17 cellular contexts compared by ENCODE assay signal in the genomic region with DNA sequence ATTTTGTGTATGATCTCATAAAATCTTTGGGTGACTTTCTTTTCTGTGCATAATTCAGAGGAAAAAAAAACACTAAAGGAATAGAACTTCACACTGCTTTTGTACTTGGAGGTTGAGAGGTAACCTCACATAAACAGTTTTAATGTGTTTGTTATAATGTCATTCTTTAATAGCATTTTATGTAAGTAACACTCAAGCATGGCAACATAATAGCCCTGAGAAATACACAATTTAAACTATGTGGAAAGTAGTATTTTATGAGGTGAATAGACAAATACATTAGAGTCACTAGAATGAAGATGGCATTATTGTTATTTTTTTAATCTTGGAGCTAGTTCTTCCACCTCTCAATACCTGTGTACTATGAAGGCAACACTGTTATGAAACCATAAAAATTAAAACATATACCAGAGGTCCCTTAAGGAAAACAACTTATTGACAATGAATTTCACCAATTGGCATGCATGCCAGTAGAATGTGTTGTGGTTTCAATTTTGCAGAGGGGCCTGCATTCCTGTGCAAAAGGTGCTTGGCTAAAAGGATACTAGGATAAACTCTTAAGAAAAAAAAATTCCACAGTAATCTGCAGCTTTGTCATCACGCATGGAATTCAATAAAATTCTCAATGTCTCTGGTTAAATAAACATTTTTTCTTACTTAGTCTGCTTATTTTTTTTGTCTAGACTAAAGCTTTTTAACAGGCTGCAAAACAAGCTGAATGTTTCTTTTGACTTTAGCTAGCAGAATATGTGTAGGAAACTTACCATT.
DNase-seq lines count a peak whose midpoint lies in the region; ATAC-seq, FAIRE-seq and TF ChIP-seq lines count a peak whose summit lies in the region.
"Had no signal": no experiment of that assay in that cellular context is flagged by ENCODE, and none has a peak within 500 bp of the region (broad histone marks: within the 10 kb centered on the region; RNA-seq: fewer than 3 reads in every experiment).

No MANE protein-coding gene starts in this region.

- H3K36me3 ChIP-seq in GM23338 (ENCODE audit: insufficient read depth) (no peaks in the 10 kb centered on the region), RWPE2 (ENCODE audit: low read depth) (peaks cover 28% of the 10 kb centered on the region)

- H3K27ac Mint-ChIP-seq in GM23338 = no peak overlapping the region
- H3K27ac Mint-ChIP-seq: naive B cell; stimulated activated naive B cell treated with anti-CD40 and anti-IgM and Interleukin-4, amounts not matched to agents 10 μg/mL and 1 μg/mL and 100 μg/mL, for 72 hours had no signal

- no peak for ATAC-seq in GM23338
- ATAC-seq in RWPE2 (ENCODE audit: low read depth) = peak; percentile 84
- ATAC-seq in HG02970 (IDR thresholded peaks at IDR 0.05; ENCODE audit: low FRiP score, unreplicated experiment) = no peak
- ATAC-seq: right cardiac atrium; stimulated activated naive B cell treated with anti-CD40 and anti-IgM and Interleukin-4, amounts not matched to agents 10 μg/mL and 1 μg/mL and 100 μg/mL, for 72 hours had no signal

- peaks cover 15% of the 10 kb centered on the region for H3K4me1 Mint-ChIP-seq in GM23338
- H3K4me1 Mint-ChIP-seq: naive B cell; stimulated activated naive B cell treated with anti-CD40 and anti-IgM and Interleukin-4, amounts not matched to agents 10 μg/mL and 1 μg/mL and 100 μg/mL, for 72 hours had no signal

- H3K9me3 ChIP-seq in RWPE2 (ENCODE audit: severe bottlenecking) = no peaks in the 10 kb centered on the region

- H3K4me2 ChIP-seq in GM23338 = no peak overlapping the region

- H4K20me1 ChIP-seq in GM23338 (replicated peaks; ENCODE audit: insufficient read depth) = no peaks in the 10 kb centered on the region

- TF ChIP-seq CTCF in GM23338 (conservative IDR thresholded peaks at IDR 0.05; ENCODE audit: low read depth in 2 of 2) (no peak), RWPE2 (IDR thresholded peaks at IDR 0.05; ENCODE audit: poor library complexity, severe bottlenecking) (no peak), fibroblast of the aortic adventitia (IDR thresholded peaks at IDR 0.05; ENCODE audit: insufficient read depth, low read length) (no peak), coronary artery (IDR thresholded peaks at IDR 0.05) (no peak)

- no peaks in the 10 kb centered on the region for H3K9me3 Mint-ChIP-seq in GM23338
- H3K9me3 Mint-ChIP-seq: naive B cell; stimulated activated naive B cell treated with anti-CD40 and anti-IgM and Interleukin-4, amounts not matched to agents 10 μg/mL and 1 μg/mL and 100 μg/mL, for 72 hours had no signal

- no peaks in the 10 kb centered on the region for H3F3A ChIP-seq in GM23338 (replicated peaks; ENCODE audit: low read depth)

- H3K27ac ChIP-seq in GM23338 (ENCODE audit: low read depth) (no peak overlapping the region), RWPE2 (ENCODE audit: poor library complexity, severe bottlenecking) (peak overlapping the region; percentile 94), coronary artery (no peak overlapping the region)

- no peaks in the 10 kb centered on the region for H3K36me3 Mint-ChIP-seq in GM23338 (ENCODE audit: low read depth)
- H3K36me3 Mint-ChIP-seq: naive B cell; stimulated activated naive B cell treated with anti-CD40 and anti-IgM and Interleukin-4, amounts not matched to agents 10 μg/mL and 1 μg/mL and 100 μg/mL, for 72 hours had no signal

- H3K27me3 ChIP-seq in GM23338 (ENCODE audit: insufficient read depth) (no peaks in the 10 kb centered on the region), RWPE2 (ENCODE audit: insufficient read depth, poor library complexity, severe bottlenecking) (no peaks in the 10 kb centered on the region)

- no peaks in the 10 kb centered on the region for H3K27me3 Mint-ChIP-seq in GM23338 (ENCODE audit: insufficient read depth, low read depth, poor library complexity)
- H3K27me3 Mint-ChIP-seq: naive B cell; stimulated activated naive B cell treated with anti-CD40 and anti-IgM and Interleukin-4, amounts not matched to agents 10 μg/mL and 1 μg/mL and 100 μg/mL, for 72 hours had no signal

- H2AFZ ChIP-seq in GM23338 = no peak overlapping the region

- no peaks in the 10 kb centered on the region for H3K9me2 ChIP-seq in GM23338 (ENCODE audit: insufficient read depth)

- FAIRE-seq in urothelium cell line (lab: Jason Lieb, UNC) = no peak
- FAIRE-seq: H1 had no signal

- no peak overlapping the region for H3K4me3 Mint-ChIP-seq in GM23338
- H3K4me3 Mint-ChIP-seq: naive B cell; stimulated activated naive B cell treated with anti-CD40 and anti-IgM and Interleukin-4, amounts not matched to agents 10 μg/mL and 1 μg/mL and 100 μg/mL, for 72 hours had no signal

- peak; percentile 6 for DNase-seq in GM23338 (ENCODE audit: low spot score)
- no peak for DNase-seq in RWPE2 (ENCODE audit: low spot score)
- DNase-seq in fibroblast of the aortic adventitia (ENCODE audit: low read depth) = peak; percentile 74
- DNase-seq in urothelium cell line (ENCODE audit: low spot score) = peak; percentile 50
- DNase-seq in T-helper 2 cell = no peak
- DNase-seq in coronary artery (ENCODE audit: low spot score) = no peak
- DNase-seq: activated CD8-positive, alpha-beta memory T cell treated with anti-CD3 and anti-CD28 coated beads for 24 hours; activated naive CD4-positive, alpha-beta T cell; caudate nucleus; hippocampal formation; naive B cell; NCI-H2081; NK-92 treated with Interleukin-12 subunit alpha and Interleukin-12 subunit beta, amount 100 ng/mL, for 24 hours; right cardiac atrium; stimulated activated naive B cell treated with anti-CD40 and anti-IgM and Interleukin-4, amounts not matched to agents 10 μg/mL and 1 μg/mL and 100 μg/mL, for 72 hours had no signal

- H3K4me1 ChIP-seq in GM23338 (ENCODE audit: insufficient read depth) = 0 out of 2 replicates have a peak, but pooled peaks cover 5% of the 10 kb centered on the region
- H3K4me1 ChIP-seq in RWPE2 (ENCODE audit: insufficient read depth, poor library complexity, severe bottlenecking) = peaks cover 29% of the 10 kb centered on the region

- H3K4me3 ChIP-seq in GM23338 (no peak overlapping the region), RWPE2 (ENCODE audit: severe bottlenecking) (no peak overlapping the region), fibroblast of the aortic adventitia (ENCODE audit: low read depth, low read length) (no peak overlapping the region), coronary artery (no peak overlapping the region)

- H3K79me2 ChIP-seq in GM23338 (replicated peaks; ENCODE audit: insufficient read depth) = no peaks in the 10 kb centered on the region

TF ChIP-seq in GM23338, 12 proteins besides CTCF, POLR2A, EP300 and RAD21 (continues in another document):
- TF ChIP-seq, protein P1, sequence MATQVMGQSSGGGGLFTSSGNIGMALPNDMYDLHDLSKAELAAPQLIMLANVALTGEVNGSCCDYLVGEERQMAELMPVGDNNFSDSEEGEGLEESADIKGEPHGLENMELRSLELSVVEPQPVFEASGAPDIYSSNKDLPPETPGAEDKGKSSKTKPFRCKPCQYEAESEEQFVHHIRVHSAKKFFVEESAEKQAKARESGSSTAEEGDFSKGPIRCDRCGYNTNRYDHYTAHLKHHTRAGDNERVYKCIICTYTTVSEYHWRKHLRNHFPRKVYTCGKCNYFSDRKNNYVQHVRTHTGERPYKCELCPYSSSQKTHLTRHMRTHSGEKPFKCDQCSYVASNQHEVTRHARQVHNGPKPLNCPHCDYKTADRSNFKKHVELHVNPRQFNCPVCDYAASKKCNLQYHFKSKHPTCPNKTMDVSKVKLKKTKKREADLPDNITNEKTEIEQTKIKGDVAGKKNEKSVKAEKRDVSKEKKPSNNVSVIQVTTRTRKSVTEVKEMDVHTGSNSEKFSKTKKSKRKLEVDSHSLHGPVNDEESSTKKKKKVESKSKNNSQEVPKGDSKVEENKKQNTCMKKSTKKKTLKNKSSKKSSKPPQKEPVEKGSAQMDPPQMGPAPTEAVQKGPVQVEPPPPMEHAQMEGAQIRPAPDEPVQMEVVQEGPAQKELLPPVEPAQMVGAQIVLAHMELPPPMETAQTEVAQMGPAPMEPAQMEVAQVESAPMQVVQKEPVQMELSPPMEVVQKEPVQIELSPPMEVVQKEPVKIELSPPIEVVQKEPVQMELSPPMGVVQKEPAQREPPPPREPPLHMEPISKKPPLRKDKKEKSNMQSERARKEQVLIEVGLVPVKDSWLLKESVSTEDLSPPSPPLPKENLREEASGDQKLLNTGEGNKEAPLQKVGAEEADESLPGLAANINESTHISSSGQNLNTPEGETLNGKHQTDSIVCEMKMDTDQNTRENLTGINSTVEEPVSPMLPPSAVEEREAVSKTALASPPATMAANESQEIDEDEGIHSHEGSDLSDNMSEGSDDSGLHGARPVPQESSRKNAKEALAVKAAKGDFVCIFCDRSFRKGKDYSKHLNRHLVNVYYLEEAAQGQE (IDR thresholded peaks at IDR 0.05; ENCODE audit: unreplicated experiment) = no peak
- TF ChIP-seq, protein P2, sequence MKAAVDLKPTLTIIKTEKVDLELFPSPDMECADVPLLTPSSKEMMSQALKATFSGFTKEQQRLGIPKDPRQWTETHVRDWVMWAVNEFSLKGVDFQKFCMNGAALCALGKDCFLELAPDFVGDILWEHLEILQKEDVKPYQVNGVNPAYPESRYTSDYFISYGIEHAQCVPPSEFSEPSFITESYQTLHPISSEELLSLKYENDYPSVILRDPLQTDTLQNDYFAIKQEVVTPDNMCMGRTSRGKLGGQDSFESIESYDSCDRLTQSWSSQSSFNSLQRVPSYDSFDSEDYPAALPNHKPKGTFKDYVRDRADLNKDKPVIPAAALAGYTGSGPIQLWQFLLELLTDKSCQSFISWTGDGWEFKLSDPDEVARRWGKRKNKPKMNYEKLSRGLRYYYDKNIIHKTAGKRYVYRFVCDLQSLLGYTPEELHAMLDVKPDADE (IDR thresholded peaks at IDR 0.05) = no peak
- TF ChIP-seq ZNF114 (CRISPR knock-in tag; IDR thresholded peaks at IDR 0.05) (no peak), CREB1 (CRISPR knock-in tag; IDR thresholded peaks at IDR 0.05; ENCODE audit: low read depth) (no peak)

Comparison
In these comparisons a context has a peak if more than half of its experiments do, and no peak if none do; other contexts are left out.
1. DNase-seq: peak in GM23338 (single experiment), fibroblast of the aortic adventitia (single experiment) and urothelium cell line (single experiment); none in RWPE2 (single experiment), T-helper 2 cell (0 of 5) and coronary artery (single experiment).